Comparison of ENCODE assay signal across 7 cellular contexts in the genomic region with DNA sequence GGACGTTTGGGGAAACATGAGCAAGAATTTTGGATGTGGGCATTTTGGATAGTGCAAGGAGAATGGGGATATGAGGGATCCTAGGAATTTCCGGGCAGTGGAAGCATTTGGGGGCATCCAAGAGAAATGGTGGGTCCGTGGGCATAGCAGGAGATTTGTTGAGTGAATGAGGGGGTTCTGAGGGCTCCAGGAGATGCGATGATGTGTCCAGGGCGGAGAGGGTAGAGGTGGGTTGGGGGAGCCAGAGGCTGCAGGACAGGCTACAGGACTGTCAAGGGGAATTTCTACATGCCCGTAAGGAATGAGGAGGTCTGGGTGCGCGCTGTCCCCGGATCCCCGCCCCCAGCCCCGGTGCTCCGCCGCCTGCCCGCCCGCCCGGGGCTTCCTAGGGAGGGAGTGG. TPM values are rescaled to one million over a fixed set of nuclear protein-coding genes. Genes with fewer than 3 reads are reported as not detected.
DNase-seq lines count a peak whose midpoint lies in the region; ATAC-seq and TF ChIP-seq lines count a peak whose summit lies in the region.

No MANE protein-coding gene starts in this region.

- H3K4me3 Mint-ChIP-seq in endothelial cell (ENCODE audit: unreplicated experiment) = peak overlapping the region; percentile 97

- no peak overlapping the region for H3K27ac ChIP-seq in parathyroid adenoma

- H3K9me3 Mint-ChIP-seq in endothelial cell (ENCODE audit: unreplicated experiment) = no peaks in the 10 kb centered on the region

- DNase-seq in NB4 (ENCODE audit: low read depth) = no peak
- DNase-seq in endothelial cell (ENCODE audit: low spot score) = no peak
- no peak for DNase-seq in stimulated activated CD4-positive, alpha-beta T cell treated with anti-CD3 and anti-CD28 coated beads, Interleukin-12 subunit alpha, Interleukin-12 subunit beta, amount 100 ng/mL, for 4 hours
- no peak for DNase-seq in NCI-H146 treated with DMSO at 0.1 percent for 48 hours (lab: John Stamatoyannopoulos, UW; ENCODE audit: unreplicated experiment)
- no peak for DNase-seq in AG08395 (ENCODE audit: low spot score)

- no peak overlapping the region for H3K9ac ChIP-seq in parathyroid adenoma

- H2AFZ ChIP-seq in parathyroid adenoma = peak overlapping the region; percentile 65

- H3K27me3 Mint-ChIP-seq in endothelial cell (ENCODE audit: unreplicated experiment) = peaks cover 5% of the 10 kb centered on the region

- H3K4me1 ChIP-seq in parathyroid adenoma = peaks cover 12% of the 10 kb centered on the region

- H3K36me3 Mint-ChIP-seq in endothelial cell (ENCODE audit: low read depth, unreplicated experiment) = peaks cover 23% of the 10 kb centered on the region

- H3K9me3 ChIP-seq in parathyroid adenoma (ENCODE audit: control insufficient read depth, low read length) = no peaks in the 10 kb centered on the region

- H3K36me3 ChIP-seq in parathyroid adenoma (ENCODE audit: control insufficient read depth, insufficient read depth, low read length) = no peaks in the 10 kb centered on the region

- peaks cover 33% of the 10 kb centered on the region for H3K4me1 Mint-ChIP-seq in endothelial cell (ENCODE audit: unreplicated experiment)

- H3K79me2 ChIP-seq in parathyroid adenoma = no peaks in the 10 kb centered on the region

- H3K4me3 ChIP-seq in NB4 (ENCODE audit: low read depth, low read length) = peak overlapping the region; percentile 73
- H3K4me3 ChIP-seq in parathyroid adenoma (ENCODE audit: low read depth, low read length) = peak overlapping the region; percentile 62

- no peak for TF ChIP-seq CTCF in NB4 (IDR thresholded peaks at IDR 0.05; ENCODE audit: low read depth, low read length)
- no peak for TF ChIP-seq CTCF in endothelial cell (IDR thresholded peaks at IDR 0.05; ENCODE audit: unreplicated experiment)
- TF ChIP-seq CTCF in parathyroid adenoma (IDR thresholded peaks at IDR 0.05) = no peak

- H3K27ac Mint-ChIP-seq in endothelial cell (ENCODE audit: unreplicated experiment) = peak overlapping the region; percentile 86

- no peak for TF ChIP-seq POLR2A in NB4 (IDR thresholded peaks at IDR 0.05; ENCODE audit: extremely low read depth, insufficient read length)

- ATAC-seq in GM21515 (IDR thresholded peaks at IDR 0.05; ENCODE audit: unreplicated experiment) = peak; percentile 2

- H3K4me2 ChIP-seq in parathyroid adenoma (ENCODE audit: low read length) = peak overlapping the region; percentile 86

- no peaks in the 10 kb centered on the region for H3K27me3 ChIP-seq in parathyroid adenoma (ENCODE audit: control insufficient read depth, insufficient read depth, low read length)

RNA-seq across cellular contexts. Expression of a gene that starts 0.4 kb away (rescaled TPM):
- 8.8 TPM for total RNA-seq in endothelial cell (ENCODE audit: unreplicated experiment)

RNA-seq across cellular contexts. Expression of a gene that starts 1.2 kb away (rescaled TPM):
- 20.7 TPM for total RNA-seq in endothelial cell (ENCODE audit: unreplicated experiment)

RNA-seq across cellular contexts. Expression of a gene that starts 8.2 kb away (rescaled TPM):
- 167 TPM for total RNA-seq in endothelial cell (ENCODE audit: unreplicated experiment)

RNA-seq across cellular contexts. Expression of a gene that starts 32.1 kb away (rescaled TPM):
- not detected for total RNA-seq in endothelial cell (ENCODE audit: unreplicated experiment)

RNA-seq across cellular contexts. Expression of a gene that starts 43.9 kb away (rescaled TPM):
- 10.4 TPM for total RNA-seq in endothelial cell (ENCODE audit: unreplicated experiment)
